ENCODE assay signal across 18 cellular contexts in the genomic region with DNA sequence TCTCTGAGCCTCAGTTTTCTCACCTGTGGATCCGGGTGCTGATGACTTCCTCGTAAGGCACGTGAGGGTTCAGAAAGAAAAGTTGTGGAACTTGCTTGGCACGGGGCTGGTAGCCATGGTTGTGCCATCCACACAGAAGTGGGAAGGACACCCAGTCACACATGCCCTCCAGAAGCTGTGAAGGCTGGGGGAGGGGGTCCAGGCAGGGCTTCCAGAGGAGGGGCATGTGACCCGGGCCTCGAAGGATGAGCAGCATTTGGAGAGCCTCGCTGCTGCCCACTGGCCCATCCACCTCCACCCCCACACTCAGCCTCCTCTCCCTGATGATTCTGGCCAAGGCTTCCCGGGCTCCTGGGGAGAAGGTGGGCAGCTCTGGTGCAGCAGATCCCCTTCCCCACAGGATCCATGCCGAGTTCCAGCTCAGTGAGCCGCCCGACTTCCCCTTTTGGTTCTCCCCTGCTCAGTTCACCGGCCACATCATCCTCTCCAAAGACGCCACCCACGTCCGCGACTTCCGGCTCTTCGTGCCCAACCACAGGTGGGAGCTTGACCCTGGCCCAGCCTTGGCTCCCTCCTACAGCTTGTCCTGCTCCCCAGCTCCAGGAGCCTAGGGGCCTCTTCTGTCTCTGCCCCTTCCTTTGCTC. TPM values are rescaled to one million over a fixed set of nuclear protein-coding genes. Genes with fewer than 3 reads are reported as not detected.
DNase-seq lines count a peak whose midpoint lies in the region; ATAC-seq, FAIRE-seq and TF ChIP-seq lines count a peak whose summit lies in the region.
"Had no signal": no experiment of that assay in that cellular context is flagged by ENCODE, and none has a peak within 500 bp of the region (broad histone marks: within the 10 kb centered on the region; RNA-seq: fewer than 3 reads in every experiment).

No MANE protein-coding gene starts in this region.

- H3K79me2 ChIP-seq in mammary epithelial cell (ENCODE audit: insufficient read depth, low read length), result no peaks in the 10 kb centered on the region
- no peaks in the 10 kb centered on the region for H3K79me2 ChIP-seq in K562 (ENCODE audit: control insufficient read depth, insufficient read depth, low read length)

- H3K4me2 ChIP-seq in mammary epithelial cell (ENCODE audit: insufficient read depth, low read depth, low read length) (no peak overlapping the region), K562 (ENCODE audit: insufficient read depth, low read length) (no peak overlapping the region)

- POLR2A ChIA-PET in K562 (lab: Yijun Ruan, JAX), result interaction anchor here (0.6 to 2.2 kb wide), 6 partner anchors 10 to 1609 kb away, joined by 3 to 12 read pairs (median 3); partner anchors contain the start of gene MTFR1L

- no peak overlapping the region for H2AFZ ChIP-seq in mammary epithelial cell (ENCODE audit: low read depth, low read length)
- H2AFZ ChIP-seq in K562 (ENCODE audit: low read depth, low read length), result no peak overlapping the region

- H4K20me1 ChIP-seq in mammary epithelial cell (ENCODE audit: insufficient read depth, low read length), result no peaks in the 10 kb centered on the region
- peaks cover 4% of the 10 kb centered on the region; the same call in 1 of the 2 replicates for H4K20me1 ChIP-seq in K562 (replicated peaks; ENCODE audit: control insufficient read depth, insufficient read depth, low read length)

- TF ChIP-seq POLR2A in K562 (conservative IDR thresholded peaks at IDR 0.05), result no peak

- BruUV-seq in mammary epithelial cell (replicated peaks; lab: Mats Ljungman, UMichigan), result no TSS peak
- no TSS peak for BruUV-seq in K562 (replicated peaks; lab: Mats Ljungman, UMichigan)

- TF ChIP-seq CTCF in mammary epithelial cell (conservative IDR thresholded peaks at IDR 0.05 in 1 of 2, IDR thresholded peaks at IDR 0.05 in 1 of 2; ENCODE audit: extremely low read depth in 1 of 2, insufficient read depth in 1 of 2, low read depth in 1 of 2, low read length in 2 of 2) (no peak), K562 (IDR thresholded peaks at IDR 0.05 in 2 of 3, conservative IDR thresholded peaks at IDR 0.05 in 1 of 3; ENCODE audit: insufficient read depth in 2 of 3, low read depth in 1 of 3, low read length in 3 of 3) (no peak), tibial artery (IDR thresholded peaks at IDR 0.05) (no peak)

- ATAC-seq in K562 (no peak), HG02840 (IDR thresholded peaks at IDR 0.05; ENCODE audit: low FRiP score, unreplicated experiment) (no peak)
- ATAC-seq: activated CD8-positive, alpha-beta T cell treated with anti-CD3 and anti-CD28 coated beads, Interleukin-2, amount 10 ng/mL, durations not matched to agents 7 days and 5 days; gastroesophageal sphincter; right cardiac atrium had no signal

- no peaks in the 10 kb centered on the region for H3K36me3 ChIP-seq in mammary epithelial cell (ENCODE audit: insufficient read depth, low read length)
- no peaks in the 10 kb centered on the region for H3K36me3 ChIP-seq in K562 (ENCODE audit: control insufficient read depth, insufficient read depth, low read length)
- peaks cover 32 to 70% (median 59%) of the 10 kb centered on the region in 3 donors for H3K36me3 ChIP-seq in tibial artery

- no peak for TF ChIP-seq EP300 in K562 (IDR thresholded peaks at IDR 0.05; ENCODE audit: low read length)

- no peak overlapping the region for H3K9ac ChIP-seq in mammary epithelial cell (ENCODE audit: insufficient read depth, low read length)
- H3K9ac ChIP-seq in K562 (ENCODE audit: insufficient read depth in 1 of 2, low read depth in 2 of 2, low read length in 2 of 2), result peak overlapping the region in 1 of 2 experiments; percentile 14; a peak in 1 of 4 replicates

- H3K4me3 ChIP-seq in mammary epithelial cell (replicated peaks in 1 of 3; ENCODE audit: insufficient read depth in 1 of 3, low read depth in 2 of 3, low read length in 3 of 3) (no peak overlapping the region), K562 (no peak overlapping the region), tibial artery (no peak overlapping the region)
- H3K4me3 ChIP-seq: adrenal gland, gastroesophageal sphincter, thoracic aorta had no signal

- DNase-seq in T47D (ENCODE audit: low read depth in 1 of 2, low spot score in 1 of 2), result peak; percentile 59 to 80
- no peak for DNase-seq in mammary epithelial cell
- peak; percentile 66 for DNase-seq in MV-4-11 (lab: John Stamatoyannopoulos, UW)
- no peak for DNase-seq in K562 (ENCODE audit: extremely low read depth in 1 of 4, low spot score in 3 of 4)
- DNase-seq in tibial artery, result peak; percentile 15 to 66
- no peak for DNase-seq in activated CD4-positive, CD25-positive, alpha-beta regulatory T cell treated with anti-CD3 and anti-CD28 coated beads, Interleukin-2, amount 50 U/mL, for 72 hours
- no peak for DNase-seq in NCI-H82 treated with DMSO at 0.1 percent for 48 hours (lab: John Stamatoyannopoulos, UW; ENCODE audit: unreplicated experiment)
- DNase-seq: activated CD8-positive, alpha-beta T cell treated with anti-CD3 and anti-CD28 coated beads, Interleukin-2, amount 10 ng/mL, durations not matched to agents 7 days and 5 days; adrenal gland; Calu3; mesenchymal stem cell; NCI-H1436 treated with DMSO at 0.1 percent for 48 hours; RPMI8226; stimulated activated CD4-positive, alpha-beta T cell treated with anti-CD3 and anti-CD28 coated beads, Interleukin-1b, Interleukin-23, amount 100 ng/mL, for 48 hours had no signal

- H3K9me3 ChIP-seq in mammary epithelial cell (replicated peaks; ENCODE audit: insufficient read depth, low read length), result no peaks in the 10 kb centered on the region
- no peaks in the 10 kb centered on the region for H3K9me3 ChIP-seq in K562 (replicated peaks; ENCODE audit: control insufficient read depth, insufficient read depth, low read depth, low read length)
- no peaks in the 10 kb centered on the region for H3K9me3 ChIP-seq in tibial artery
- H3K9me3 ChIP-seq: adrenal gland, gastroesophageal sphincter, thoracic aorta had no signal

- no peak for TF ChIP-seq RAD21 in K562 (CRISPR knock-in tag; conservative IDR thresholded peaks at IDR 0.05 in 1 of 2, IDR thresholded peaks at IDR 0.05 in 1 of 2)

- 48% methylated on average over 18 of the region's 18 CpGs for WGBS in mammary epithelial cell (ENCODE audit: low coverage, missing lambda C conversion rate)
- 67% methylated on average over 18 of the region's 18 CpGs for WGBS in K562 (ENCODE audit: insufficient coverage, low coverage, missing lambda C conversion rate)

- no peaks in the 10 kb centered on the region for H3K27me3 ChIP-seq in mammary epithelial cell (ENCODE audit: insufficient read depth, low read length)
- H3K27me3 ChIP-seq in K562 (ENCODE audit: control insufficient read depth in 2 of 2, insufficient read depth in 2 of 2, low read length in 2 of 2), result no peaks in the 10 kb centered on the region
- H3K27me3 ChIP-seq in tibial artery, result no peaks in the 10 kb centered on the region
- H3K27me3 ChIP-seq: adrenal gland, gastroesophageal sphincter had no signal

- no peak for FAIRE-seq in K562 (lab: Jason Lieb, UNC)

- H3K27ac ChIP-seq in mammary epithelial cell (ENCODE audit: insufficient read depth, low read depth, low read length) (no peak overlapping the region), K562 (ENCODE audit: extremely low read depth, low read depth, low read length) (no peak overlapping the region), tibial artery (no peak overlapping the region)
- H3K27ac ChIP-seq: thoracic aorta had no signal

- H3K4me1 ChIP-seq in mammary epithelial cell (ENCODE audit: insufficient read depth, low read length) (peaks cover 4% of the 10 kb centered on the region), K562 (replicated peaks in 1 of 2; ENCODE audit: control insufficient read depth in 2 of 2, insufficient read depth in 2 of 2, low read length in 2 of 2) (peaks cover 2 to 48% of the 10 kb centered on the region in 2 experiments; a peak in 3 of 5 replicates), tibial artery (peaks cover 0 to 59% (median 39%) of the 10 kb centered on the region in 4 donors)

- no peaks in the 10 kb centered on the region for H3K9me1 ChIP-seq in K562 (ENCODE audit: control insufficient read depth, insufficient read depth, low read length)

- CTCF ChIA-PET in mammary epithelial cell (lab: Charles Lee; ENCODE audit: low non-redundant PET), result interaction anchor here (0.8 kb wide), 1 partner anchor 732 kb away, joined by 3 read pairs; no protein-coding TSS in a partner anchor
- CTCF ChIA-PET in K562 (lab: Yijun Ruan, JAX; ENCODE audit: low intra/inter-chr PET ratio), result no interaction called here

- dilution Hi-C loops in mammary epithelial cell (cut with HindIII; ENCODE audit: low sequenced_read_pairs), result no loop called here

- intact Hi-C loops in mammary epithelial cell (cut with micrococcal nuclease), result no loop called here
- intact Hi-C loops in K562 (cut with micrococcal nuclease), result no loop called here
- intact Hi-C loops in tibial artery (cut with DNase I; ENCODE audit: low total_unique reads), result loop anchor here (5.0 to 10.0 kb wide), 2 partner anchors 262 to 575 kb away; partner anchors contain the start of gene SYF2

- in situ Hi-C loops in T47D (cut with HindIII; ENCODE audit: low pct_unique_long_range_greater_than_20kb, low sequenced_read_pairs), result no loop called here
- in situ Hi-C loops in mammary epithelial cell (cut with MboI; ENCODE audit: low sequenced_read_pairs in 2 of 2), result loop anchor here in 1 of 2 donors (25.0 kb wide), 1 partner anchor 572 kb away; the partner anchor contains the start of genes RSRP1 and SYF2
- in situ Hi-C loops in K562 (cut with MboI), result no loop called here

RNA-seq across cellular contexts. Expression of gene SELENON, which starts 9.4 kb away (rescaled TPM):
- 10 to 100 TPM; 14.3 to 53.9 TPM for total RNA-seq in mammary epithelial cell
- 41.7 TPM for polyA plus RNA-seq in mammary epithelial cell
- polyA minus RNA-seq in mammary epithelial cell, result 70.3 TPM
- 10.6 and 27.1 TPM in 2 replicates for total RNA-seq in K562 (2011; cell fraction: chromatin; rRNA removed; ENCODE audit: low replicate concordance)
- 20.8 and 22.0 TPM in 2 replicates for total RNA-seq in K562 (2011; cell fraction: nucleolus; rRNA removed)
- total RNA-seq in K562 (2011; cell fraction: nucleoplasm; rRNA removed), result 23.3 and 31.8 TPM in 2 replicates
- total RNA-seq in K562 (2014; rRNA removed), result 6.1 and 10.0 TPM in 2 replicates
- 5.1 and 6.8 TPM in 2 replicates for total RNA-seq in K562 (2014; rRNA removed; fragmentation: Illumina TruSeq; extraction: Trizol)
- 7.0 and 7.4 TPM in 2 replicates for total RNA-seq in K562 (2015; rRNA removed; fragmentation: Illumina TruSeq; extraction: Trizol)
- 21.2 and 24.4 TPM in 2 replicates for total RNA-seq in K562 (2021)
- 7.1 and 7.2 TPM in 2 replicates for polyA plus RNA-seq in K562 (2011; rRNA removed)
- polyA plus RNA-seq in K562 (2011; cell fraction: cytosol; rRNA removed), result 12.7 and 12.8 TPM in 2 replicates
- polyA plus RNA-seq in K562 (2011; cell fraction: nucleus; rRNA removed), result 13.8 and 19.5 TPM in 2 replicates
- 17.5 and 37.6 TPM in 2 replicates for polyA plus RNA-seq in K562 (2012)
- 26.7 and 28.9 TPM in 2 replicates for polyA plus RNA-seq in K562 (2014; fragmentation: Illumina TruSeq; extraction: Trizol)
- polyA plus RNA-seq in K562 (2014; fragmentation: Nextera tagmentation; extraction: Ambion mirVana), result 1 to 10 TPM in 1 of 2 experiments, under 1 TPM in 1; 0.43 to 1.5 TPM
- 12.5 and 12.6 TPM in 2 replicates for polyA plus RNA-seq in K562 (2014; rRNA removed)
- polyA minus RNA-seq in K562 (2011; rRNA and poly(A)+ RNA removed), result 3.7 and 4.2 TPM in 2 replicates
- polyA minus RNA-seq in K562 (2011; cell fraction: cytosol; rRNA and poly(A)+ RNA removed), result 12.5 and 15.8 TPM in 2 replicates
- 2.4 and 3.6 TPM in 2 replicates for polyA minus RNA-seq in K562 (2011; cell fraction: nucleus; rRNA and poly(A)+ RNA removed)

RNA-seq across cellular contexts. Expression of gene MTFR1L, which starts 10.3 kb away (rescaled TPM):
- total RNA-seq in mammary epithelial cell, result 10 to 100 TPM; 31.2 to 39.0 TPM
- polyA plus RNA-seq in mammary epithelial cell, result 27.1 TPM
- 44.1 TPM for polyA minus RNA-seq in mammary epithelial cell
- 93.2 and 162 TPM in 2 replicates for total RNA-seq in K562 (2011; cell fraction: chromatin; rRNA removed; ENCODE audit: low replicate concordance)
- 112 and 114 TPM in 2 replicates for total RNA-seq in K562 (2011; cell fraction: nucleolus; rRNA removed)
- 110 and 117 TPM in 2 replicates for total RNA-seq in K562 (2011; cell fraction: nucleoplasm; rRNA removed)
- total RNA-seq in K562 (2014; rRNA removed), result 43.5 and 54.9 TPM in 2 replicates
- total RNA-seq in K562 (2014; rRNA removed; fragmentation: Illumina TruSeq; extraction: Trizol), result 39.2 and 41.4 TPM in 2 replicates
- total RNA-seq in K562 (2015; rRNA removed; fragmentation: Illumina TruSeq; extraction: Trizol), result 45.2 and 45.8 TPM in 2 replicates
- 54.3 and 58.5 TPM in 2 replicates for total RNA-seq in K562 (2021)
- 53.7 and 79.7 TPM in 2 replicates for polyA plus RNA-seq in K562 (2011; rRNA removed)
- polyA plus RNA-seq in K562 (2011; cell fraction: cytosol; rRNA removed), result 75.5 and 87.3 TPM in 2 replicates
- polyA plus RNA-seq in K562 (2011; cell fraction: nucleus; rRNA removed), result 196 and 214 TPM in 2 replicates
- 57.4 and 71.0 TPM in 2 replicates for polyA plus RNA-seq in K562 (2012)
- 71.0 and 84.8 TPM in 2 replicates for polyA plus RNA-seq in K562 (2014; fragmentation: Illumina TruSeq; extraction: Trizol)
- polyA plus RNA-seq in K562 (2014; fragmentation: Nextera tagmentation; extraction: Ambion mirVana), result 10 to 100 TPM; 81.2 to 98.5 TPM
- polyA plus RNA-seq in K562 (2014; rRNA removed), result 45.1 and 60.0 TPM in 2 replicates
- 35.2 and 44.3 TPM in 2 replicates for polyA minus RNA-seq in K562 (2011; rRNA and poly(A)+ RNA removed)
- 23.6 and 25.6 TPM in 2 replicates for polyA minus RNA-seq in K562 (2011; cell fraction: cytosol; rRNA and poly(A)+ RNA removed)
- 31.9 and 51.9 TPM in 2 replicates for polyA minus RNA-seq in K562 (2011; cell fraction: nucleus; rRNA and poly(A)+ RNA removed)

RNA-seq across cellular contexts. Expression of gene AUNIP, which starts 49.9 kb away (rescaled TPM):
- total RNA-seq in mammary epithelial cell (1 to 10 TPM; 5.7 to 9.3 TPM), K562 (2014; rRNA removed) (46.4 and 51.4 TPM in 2 replicates), K562 (2014; rRNA removed; fragmentation: Illumina TruSeq; extraction: Trizol) (47.1 and 55.0 TPM in 2 replicates), K562 (2015; rRNA removed; fragmentation: Illumina TruSeq; extraction: Trizol) (40.5 and 41.4 TPM in 2 replicates), K562 (2021) (30.9 and 31.7 TPM in 2 replicates)
- polyA plus RNA-seq in mammary epithelial cell (9.9 TPM), K562 (2011; rRNA removed) (45.0 and 48.8 TPM in 2 replicates), K562 (2014; fragmentation: Illumina TruSeq; extraction: Trizol) (48.8 and 50.0 TPM in 2 replicates), K562 (2014; fragmentation: Nextera tagmentation; extraction: Ambion mirVana) (10 to 100 TPM; 12.1 to 15.2 TPM), K562 (2014; rRNA removed) (52.3 and 53.8 TPM in 2 replicates)
- 10.2 TPM for polyA minus RNA-seq in mammary epithelial cell
- total RNA-seq in K562 (2011; cell fraction: chromatin; rRNA removed; ENCODE audit: low replicate concordance), result 50.6 and 72.2 TPM in 2 replicates
- 35.2 and 36.8 TPM in 2 replicates for total RNA-seq in K562 (2011; cell fraction: nucleolus; rRNA removed)
- total RNA-seq in K562 (2011; cell fraction: nucleoplasm; rRNA removed), result 48.3 and 56.9 TPM in 2 replicates
- polyA plus RNA-seq in K562 (2011; cell fraction: cytosol; rRNA removed), result 26.1 and 34.8 TPM in 2 replicates
- 23.2 and 23.3 TPM in 2 replicates for polyA plus RNA-seq in K562 (2011; cell fraction: nucleus; rRNA removed)
- polyA plus RNA-seq in K562 (2012), result 18.8 and 21.2 TPM in 2 replicates
- polyA minus RNA-seq in K562 (2011; rRNA and poly(A)+ RNA removed), result 37.1 and 45.0 TPM in 2 replicates
- 10.0 and 14.8 TPM in 2 replicates for polyA minus RNA-seq in K562 (2011; cell fraction: cytosol; rRNA and poly(A)+ RNA removed)
- polyA minus RNA-seq in K562 (2011; cell fraction: nucleus; rRNA and poly(A)+ RNA removed), result 18.4 and 30.3 TPM in 2 replicates
- total RNA-seq: thoracic aorta had no signal
- polyA plus RNA-seq: right cardiac atrium had no signal

Comparison
In these comparisons a context has a peak if more than half of its experiments do, and no peak if none do; other contexts are left out.
1. DNase-seq: peak in T47D (2 of 2), MV-4-11 (single experiment) and tibial artery (2 of 2); none in mammary epithelial cell (single experiment), K562 (0 of 4), activated CD4-positive, CD25-positive, alpha-beta regulatory T cell treated with anti-CD3 and anti-CD28 coated beads, Interleukin-2, amount 50 U/mL, for 72 hours (single experiment) and NCI-H82 treated with DMSO at 0.1 percent for 48 hours (single experiment).